In the genomic region with DNA sequence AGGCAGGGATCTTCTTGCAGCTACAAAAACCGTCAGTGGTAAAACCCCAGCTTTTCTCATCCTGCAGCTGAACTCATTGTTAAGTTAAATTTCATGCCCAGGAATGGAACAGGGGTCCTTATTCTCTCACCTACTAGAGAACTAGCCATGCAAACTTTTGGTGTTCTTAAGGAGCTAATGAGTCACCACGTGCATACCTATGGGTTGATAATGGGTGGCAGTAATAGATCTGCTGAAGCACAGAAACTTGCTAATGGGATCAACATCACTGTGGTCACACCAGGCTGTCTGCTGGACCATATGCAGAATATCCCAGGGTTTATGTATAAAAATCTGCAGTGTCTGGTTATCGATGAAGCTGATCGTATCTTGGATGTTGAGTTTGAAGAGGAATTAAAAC, we compare ENCODE assay signal across 20 cellular contexts.
A peak's percentile ranks its signal among the peaks of the same experiment; 100 is the strongest.
DNase-seq lines count a peak whose midpoint lies in the region; ATAC-seq, FAIRE-seq and TF ChIP-seq lines count a peak whose summit lies in the region.
"Had no signal": no experiment of that assay in that cellular context is flagged by ENCODE, and none has a peak within 500 bp of the region (broad histone marks: within the 10 kb centered on the region; RNA-seq: fewer than 3 reads in every experiment).

No MANE protein-coding gene starts in this region.

- H3K9me3 ChIP-seq in endodermal cell (ENCODE audit: control insufficient read depth, low read length) (no peaks in the 10 kb centered on the region), trophoblast cell (ENCODE audit: insufficient read depth, low read depth, low read length) (no peaks in the 10 kb centered on the region)
- H3K9me3 ChIP-seq: HAP-1 had no signal

- H3K27ac ChIP-seq in endodermal cell (ENCODE audit: low read depth, low read length) (no peak overlapping the region), trophoblast cell (ENCODE audit: low read depth, low read length) (peak overlapping the region; percentile 46)

- H4K8ac ChIP-seq in trophoblast cell (ENCODE audit: low read depth, low read length), result no peak overlapping the region

- no peak overlapping the region for H3K14ac ChIP-seq in trophoblast cell (ENCODE audit: low read length)

- no peaks in the 10 kb centered on the region for H3K9me3 Mint-ChIP-seq in endodermal cell
- no peaks in the 10 kb centered on the region for H3K9me3 Mint-ChIP-seq in T-helper 2 cell treated with Interferon-gamma antibody and Interleukin-4, amounts not matched to agents 5 μg/mL and 100 μg/mL, for 36 hours
- H3K9me3 Mint-ChIP-seq: CD4-positive, alpha-beta memory T cell; HFFc6 had no signal

- H3K4me3 ChIP-seq in endodermal cell (ENCODE audit: low read length) (no peak overlapping the region), trophoblast cell (ENCODE audit: low read depth, low read length) (no peak overlapping the region)
- H3K4me3 ChIP-seq: GM12878, HAP-1 had no signal

- H3K4me3 Mint-ChIP-seq in endodermal cell, result no peak overlapping the region
- no peak overlapping the region for H3K4me3 Mint-ChIP-seq in T-helper 2 cell treated with Interferon-gamma antibody and Interleukin-4, amounts not matched to agents 5 μg/mL and 100 μg/mL, for 36 hours
- H3K4me3 Mint-ChIP-seq: CD4-positive, alpha-beta memory T cell; HFFc6 had no signal

- H3K79me1 ChIP-seq in trophoblast cell (ENCODE audit: low read length), result peaks cover 39% of the 10 kb centered on the region

- H3K23ac ChIP-seq in trophoblast cell (ENCODE audit: low read length), result no peak overlapping the region

- DNase-seq in endodermal cell (peak; percentile 49), kidney tubule cell (ENCODE audit: low spot score) (peak; percentile 52), trophoblast cell (peak in 1 of 2 donors; percentile 44), urothelium cell line (ENCODE audit: low spot score) (no peak), NCI-H748 treated with DMSO at 0.1 percent for 48 hours (lab: John Stamatoyannopoulos, UW) (no peak), SHP77 treated with DMSO at 0.1 percent for 48 hours (lab: John Stamatoyannopoulos, UW) (no peak)
- no peak for DNase-seq in T-helper 2 cell treated with Interferon-gamma antibody and Interleukin-4, amounts not matched to agents 5 μg/mL and 100 μg/mL, for 36 hours (ENCODE audit: low spot score)
- DNase-seq: C1 segment of cervical spinal cord; Calu3; CD4-positive, alpha-beta memory T cell; COR-L47; DMS153; DND-41; GDM1; GOT3; HFFc6 had no signal

- H2AFZ ChIP-seq in trophoblast cell (ENCODE audit: insufficient read depth, low read length, poor library complexity), result no peak overlapping the region

- ATAC-seq in HG02610 (IDR thresholded peaks at IDR 0.05; ENCODE audit: unreplicated experiment), result no peak
- ATAC-seq: GM12878 had no signal

- H3K4ac ChIP-seq in trophoblast cell (ENCODE audit: low read depth, low read length), result no peak overlapping the region

- H3K36me3 Mint-ChIP-seq in endodermal cell (ENCODE audit: low read depth), result peaks cover 43% of the 10 kb centered on the region
- peaks cover 13% of the 10 kb centered on the region for H3K36me3 Mint-ChIP-seq in T-helper 2 cell treated with Interferon-gamma antibody and Interleukin-4, amounts not matched to agents 5 μg/mL and 100 μg/mL, for 36 hours (ENCODE audit: low read depth)

- H3K4me2 ChIP-seq in trophoblast cell (ENCODE audit: low read length), result no peak overlapping the region

- H3K36me3 ChIP-seq in endodermal cell (ENCODE audit: control insufficient read depth, insufficient read depth, low read length) (peaks cover 82% of the 10 kb centered on the region), trophoblast cell (ENCODE audit: control insufficient read depth in 1 of 2, insufficient read depth in 2 of 2, low read length in 2 of 2) (peaks cover 0 to 2% of the 10 kb centered on the region in 2 experiments)

- H3K79me2 ChIP-seq in trophoblast cell (ENCODE audit: control insufficient read depth, insufficient read depth, low read length, poor library complexity), result peaks cover 4% of the 10 kb centered on the region

- no peak for TF ChIP-seq CTCF in endodermal cell (conservative IDR thresholded peaks at IDR 0.05)

- H3K27me3 ChIP-seq in endodermal cell (ENCODE audit: control insufficient read depth, insufficient read depth, low read length, poor library complexity, severe bottlenecking) (no peaks in the 10 kb centered on the region), trophoblast cell (ENCODE audit: insufficient read depth, low read length) (no peaks in the 10 kb centered on the region)

- no peak overlapping the region for H3K18ac ChIP-seq in trophoblast cell (ENCODE audit: low read length)

- H3K27me3 Mint-ChIP-seq in endodermal cell (ENCODE audit: insufficient read depth), result no peaks in the 10 kb centered on the region
- no peaks in the 10 kb centered on the region for H3K27me3 Mint-ChIP-seq in T-helper 2 cell treated with Interferon-gamma antibody and Interleukin-4, amounts not matched to agents 5 μg/mL and 100 μg/mL, for 36 hours (ENCODE audit: low read depth)
- H3K27me3 Mint-ChIP-seq: CD4-positive, alpha-beta memory T cell had no signal

- H2AK5ac ChIP-seq in trophoblast cell (ENCODE audit: low read length), result no peak overlapping the region

- H4K12ac ChIP-seq in trophoblast cell (ENCODE audit: low read depth, low read length), result no peak overlapping the region

- H3K27ac Mint-ChIP-seq in endodermal cell, result no peak overlapping the region
- no peak overlapping the region for H3K27ac Mint-ChIP-seq in T-helper 2 cell treated with Interferon-gamma antibody and Interleukin-4, amounts not matched to agents 5 μg/mL and 100 μg/mL, for 36 hours
- H3K27ac Mint-ChIP-seq: HFFc6 had no signal

- peak overlapping the region; percentile 63 for H2BK5ac ChIP-seq in trophoblast cell (ENCODE audit: low read depth, low read length, poor library complexity)

- peak overlapping the region; percentile 44 for H2BK12ac ChIP-seq in trophoblast cell (ENCODE audit: low read length)

- H3K9ac ChIP-seq in endodermal cell (ENCODE audit: extremely low read depth, low read length, poor library complexity, severe bottlenecking), result no peak overlapping the region
- no peak overlapping the region for H3K9ac ChIP-seq in trophoblast cell (ENCODE audit: low read length)

- H3K4me1 Mint-ChIP-seq in endodermal cell, result peaks cover 38% of the 10 kb centered on the region
- no peaks in the 10 kb centered on the region for H3K4me1 Mint-ChIP-seq in T-helper 2 cell treated with Interferon-gamma antibody and Interleukin-4, amounts not matched to agents 5 μg/mL and 100 μg/mL, for 36 hours (ENCODE audit: low read depth)

- no peak overlapping the region for H4K91ac ChIP-seq in trophoblast cell (ENCODE audit: low read depth, low read length)

- peak overlapping the region; percentile 30 for H2BK120ac ChIP-seq in trophoblast cell (ENCODE audit: insufficient read depth, low read length, poor library complexity)

- FAIRE-seq in urothelium cell line (lab: Jason Lieb, UNC), result peak; percentile 77
- FAIRE-seq: GM12878, H54 had no signal

- WGBS in endodermal cell (ENCODE audit: insufficient coverage in 1 of 2, insufficient read length in 1 of 2), 2 experiments, result 82 to 84% methylated on average over 3 to 4 of the region's 4 CpGs
- no CpG with 5 or more reads among the region's 4 CpGs for WGBS in trophoblast cell (ENCODE audit: extremely low coverage, insufficient coverage, insufficient read length)

- H3K4me1 ChIP-seq in endodermal cell (ENCODE audit: control insufficient read depth, insufficient read depth, low read length) (no peaks in the 10 kb centered on the region), trophoblast cell (ENCODE audit: control insufficient read depth in 1 of 2, insufficient read depth in 2 of 2, low read length in 2 of 2) (peaks cover 16 to 24% of the 10 kb centered on the region in 2 experiments)

Comparison
In these comparisons a context has a peak if more than half of its experiments do, and no peak if none do; other contexts are left out.
1. DNase-seq: peak in endodermal cell (single experiment) and kidney tubule cell (single experiment); none in urothelium cell line (single experiment), NCI-H748 treated with DMSO at 0.1 percent for 48 hours (single experiment), SHP77 treated with DMSO at 0.1 percent for 48 hours (single experiment) and T-helper 2 cell treated with Interferon-gamma antibody and Interleukin-4, amounts not matched to agents 5 μg/mL and 100 μg/mL, for 36 hours (single experiment).